In genomic region chr1:159798893-159799292, GRCh38 we compare ENCODE assay signal across 8 cellular contexts. TPM values are rescaled to one million over a fixed set of nuclear protein-coding genes. Genes with fewer than 3 reads are reported as not detected.
A peak's percentile ranks its signal among the peaks of the same experiment; 100 is the strongest.
DNase-seq lines count a peak whose midpoint lies in the region; ATAC-seq, FAIRE-seq and TF ChIP-seq lines count a peak whose summit lies in the region.

No MANE protein-coding gene starts in this region.

- TF ChIP-seq CTCF in AG09309 (IDR thresholded peaks at IDR 0.05; ENCODE audit: control insufficient read depth, insufficient read depth, low read depth, low read length, missing control alignments), result peak; percentile 73
- TF ChIP-seq CTCF in GM13977 (IDR thresholded peaks at IDR 0.05; ENCODE audit: extremely low read depth, insufficient read depth, missing control alignments), result peak; percentile 75
- TF ChIP-seq CTCF in cardiac fibroblast (IDR thresholded peaks at IDR 0.05; ENCODE audit: low read depth, low read length), result peak; percentile 70
- peak; percentile 80 for TF ChIP-seq CTCF in kidney (IDR thresholded peaks at IDR 0.05; ENCODE audit: borderline replicate concordance, extremely low read depth, insufficient read depth)

- no peak overlapping the region for H3K9ac ChIP-seq in kidney (ENCODE audit: low read length in 2 of 2)

- no peak for ATAC-seq in HG02678 (IDR thresholded peaks at IDR 0.05; ENCODE audit: unreplicated experiment)

- H3K36me3 ChIP-seq in kidney (ENCODE audit: control insufficient read depth in 1 of 2, insufficient read depth in 2 of 2, low read length in 2 of 2), result no peaks in the 10 kb centered on the region

- intact Hi-C loops in kidney (cut with DNase I), result loop anchor here (5.0 kb wide), 1 partner anchor 93 kb away; no protein-coding TSS in a partner anchor

- no peak overlapping the region for H3K27ac ChIP-seq in kidney (ENCODE audit: low read depth in 2 of 2, low read length in 2 of 2)

- H3K4me3 ChIP-seq in AG09309 (ENCODE audit: control insufficient read depth, low read depth, low read length) (no peak overlapping the region), cardiac fibroblast (replicated peaks in 1 of 2; ENCODE audit: low read depth in 2 of 2, low read length in 2 of 2) (no peak overlapping the region), kidney (ENCODE audit: low read length in 2 of 2) (no peak overlapping the region)

- in situ Hi-C loops in GM13977 (cut with MboI; ENCODE audit: low pct_unique_long_range_greater_than_20kb, low sequenced_read_pairs, unreplicated experiment), result loop anchor here (25.0 kb wide), 1 partner anchor 213 kb away; no protein-coding TSS in a partner anchor

- H3K4me1 ChIP-seq in kidney (ENCODE audit: control insufficient read depth in 1 of 2, insufficient read depth in 1 of 2, low read depth in 1 of 2, low read length in 2 of 2), result peaks cover 0 to 2% of the 10 kb centered on the region in 2 donors

- peak; percentile 69 for DNase-seq in AG09309 (ENCODE audit: low read depth)
- DNase-seq in GM13977 (ENCODE audit: low spot score), result peak; percentile 67
- DNase-seq in NCI-H2029 treated with DMSO at 0.1 percent for 48 hours (lab: John Stamatoyannopoulos, UW), result peak; percentile 57
- peak in 3 of 5 donors; percentile 29 to 37 (median 32) for DNase-seq in T-helper 1 cell
- peak; percentile 91 for DNase-seq in cardiac fibroblast (ENCODE audit: low read depth in 2 of 2)
- no peak for DNase-seq in kidney
- DNase-seq in stimulated activated CD4-positive, alpha-beta T cell treated with anti-CD3 and anti-CD28 coated beads, Interleukin-4, amount 100 ng/mL, for 1 hour, result peak; percentile 35

- no peaks in the 10 kb centered on the region for H3K9me3 ChIP-seq in kidney (ENCODE audit: control insufficient read depth in 1 of 2, low read length in 2 of 2)

- peak; percentile 32 for FAIRE-seq in kidney (lab: Jason Lieb, UNC)

RNA-seq across cellular contexts. Expression of gene FCRL6, which starts 3.3 kb away (rescaled TPM):
- total RNA-seq in kidney, result 1.4 TPM
- 0.45 TPM for polyA plus RNA-seq in kidney (ENCODE audit: insufficient read depth, low read depth, low replicate concordance)

RNA-seq across cellular contexts. Expression of gene DUSP23, which starts 18.1 kb away (rescaled TPM):
- total RNA-seq in kidney, result 128 TPM
- polyA plus RNA-seq in kidney (ENCODE audit: insufficient read depth, low read depth, low replicate concordance), result 327 TPM

RNA-seq across cellular contexts. Expression of gene SLAMF8, which starts 27.8 kb away (rescaled TPM):
- 12.0 TPM for total RNA-seq in kidney
- 1.8 TPM for polyA plus RNA-seq in kidney (ENCODE audit: insufficient read depth, low read depth, low replicate concordance)
